21 cellular contexts compared by ENCODE assay signal in the genomic region with DNA sequence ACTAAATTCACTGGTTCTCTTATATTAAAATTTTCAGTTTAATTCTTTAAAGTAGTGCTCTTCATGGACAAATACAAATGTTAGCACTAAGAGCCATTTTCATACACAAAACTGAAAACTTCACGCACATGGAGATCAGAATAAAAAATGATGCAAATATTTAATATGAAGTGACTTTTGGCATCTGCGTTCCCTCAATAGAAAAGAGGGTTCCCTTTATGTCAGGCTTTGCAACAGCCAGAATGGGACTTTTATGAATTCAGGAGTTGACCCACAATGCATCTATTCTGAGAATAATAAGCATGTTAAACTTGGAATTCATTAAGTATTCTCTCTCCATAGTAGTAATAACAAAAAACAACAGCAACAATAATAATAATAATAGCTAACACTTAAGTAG.
DNase-seq lines count a peak whose midpoint lies in the region; ATAC-seq, FAIRE-seq and TF ChIP-seq lines count a peak whose summit lies in the region.
"Had no signal": no experiment of that assay in that cellular context is flagged by ENCODE, and none has a peak within 500 bp of the region (broad histone marks: within the 10 kb centered on the region; RNA-seq: fewer than 3 reads in every experiment).

No MANE protein-coding gene starts in this region.

- WGBS in small intestine, 3 donors = 95 to 100% (median 98%) methylated on average over 2 of the region's 2 CpGs

- intact Hi-C loops in dorsolateral prefrontal cortex (cut with DNase I) = loop anchor here (5.0 to 10.0 kb wide), 2 partner anchors 41 to 129 kb away; a partner anchor contains a TSS

- H3K27ac ChIP-seq in GM23338 (ENCODE audit: low read depth) (no peak overlapping the region), dorsolateral prefrontal cortex (peak overlapping the region in 49 of 59 donors; percentile 8 to 97 (median 90)), neural progenitor cell (peak overlapping the region; percentile 97), small intestine (ENCODE audit: low read depth in 1 of 2, low read length in 1 of 2) (no peak overlapping the region)
- H3K27ac ChIP-seq: HL-60 had no signal

- H3F3A ChIP-seq in GM23338 (replicated peaks; ENCODE audit: low read depth) (no peaks in the 10 kb centered on the region), neural progenitor cell (ENCODE audit: low read depth) (peaks cover 23% of the 10 kb centered on the region)

- H3K27ac Mint-ChIP-seq in GM23338 = no peak overlapping the region
- H3K27ac Mint-ChIP-seq in neural progenitor cell = peak overlapping the region; percentile 48
- H3K27ac Mint-ChIP-seq in natural killer cell treated with Interleukin-12 subunit alpha and Interleukin-12 subunit beta and Interleukin-15 and Interleukin-18, amount 100 ng/mL, for 72 hours = no peak overlapping the region
- H3K27ac Mint-ChIP-seq: CD4-positive, CD25-positive, alpha-beta regulatory T cell; CD8-positive, alpha-beta memory T cell; HFFc6 had no signal

- peaks cover 2% of the 10 kb centered on the region; the same call in 1 of the 3 replicates for H3K36me3 Mint-ChIP-seq in GM23338 (ENCODE audit: low read depth)
- H3K36me3 Mint-ChIP-seq in neural progenitor cell = peaks cover 11% of the 10 kb centered on the region
- peaks cover 13% of the 10 kb centered on the region for H3K36me3 Mint-ChIP-seq in natural killer cell treated with Interleukin-12 subunit alpha and Interleukin-12 subunit beta and Interleukin-15 and Interleukin-18, amount 100 ng/mL, for 72 hours

- H3K4me1 ChIP-seq in GM23338 (ENCODE audit: insufficient read depth) = peaks cover 50% of the 10 kb centered on the region
- peaks cover 63% of the 10 kb centered on the region for H3K4me1 ChIP-seq in neural progenitor cell
- no peaks in the 10 kb centered on the region for H3K4me1 ChIP-seq in small intestine (ENCODE audit: control insufficient read depth in 2 of 2, insufficient read depth in 1 of 2, low read depth in 1 of 2, low read length in 1 of 2)

- H3K4me2 ChIP-seq in GM23338 = peak overlapping the region; percentile 49
- H3K4me2 ChIP-seq in neural progenitor cell = peak overlapping the region; percentile 75

- no peak for ATAC-seq in GM23338
- no peak for ATAC-seq in natural killer cell treated with Interleukin-12 subunit alpha and Interleukin-12 subunit beta and Interleukin-15 and Interleukin-18, amount 100 ng/mL, for 72 hours
- ATAC-seq: GM12878, HCT116 had no signal

- H3K9me2 ChIP-seq in GM23338 (ENCODE audit: insufficient read depth) = no peaks in the 10 kb centered on the region

- H3K27me3 ChIP-seq in GM23338 (ENCODE audit: insufficient read depth) (no peaks in the 10 kb centered on the region), dorsolateral prefrontal cortex (no peaks in the 10 kb centered on the region), neural progenitor cell (no peaks in the 10 kb centered on the region), small intestine (ENCODE audit: control insufficient read depth in 2 of 2, insufficient read depth in 2 of 2, low read length in 2 of 2) (no peaks in the 10 kb centered on the region)
- H3K27me3 ChIP-seq: BE2C had no signal

- H3K36me3 ChIP-seq in GM23338 (ENCODE audit: insufficient read depth) = no peaks in the 10 kb centered on the region
- H3K36me3 ChIP-seq in neural progenitor cell = no peaks in the 10 kb centered on the region
- peaks cover 9 to 18% of the 10 kb centered on the region in 2 donors for H3K36me3 ChIP-seq in small intestine (ENCODE audit: control insufficient read depth in 2 of 2, insufficient read depth in 2 of 2, low read length in 2 of 2)
- H3K36me3 ChIP-seq: BE2C had no signal

- no peak for FAIRE-seq in small intestine (lab: Jason Lieb, UNC)
- FAIRE-seq: A204.1, GM12878 had no signal

- no peaks in the 10 kb centered on the region for H3K79me2 ChIP-seq in GM23338 (replicated peaks; ENCODE audit: insufficient read depth)
- no peaks in the 10 kb centered on the region for H3K79me2 ChIP-seq in neural progenitor cell (ENCODE audit: low read depth)

- H3K9me3 ChIP-seq in neural progenitor cell (ENCODE audit: low read depth) (no peaks in the 10 kb centered on the region), small intestine (ENCODE audit: control insufficient read depth, low read depth) (no peaks in the 10 kb centered on the region)
- H3K9me3 ChIP-seq: BE2C had no signal

- H3K4me3 ChIP-seq in GM23338 (no peak overlapping the region), dorsolateral prefrontal cortex (peak overlapping the region in 2 of 59 donors; percentile 21 to 43), neural progenitor cell (no peak overlapping the region), small intestine (ENCODE audit: low read depth in 1 of 2, low read length in 2 of 2) (no peak overlapping the region)
- H3K4me3 ChIP-seq: GM12878 had no signal

- no peak overlapping the region for H3K9ac ChIP-seq in neural progenitor cell

- H3K4me1 Mint-ChIP-seq in GM23338 (peaks cover 48% of the 10 kb centered on the region), neural progenitor cell (peaks cover 62% of the 10 kb centered on the region)
- peaks cover 0 to 5% of the 10 kb centered on the region in 2 donors for H3K4me1 Mint-ChIP-seq in natural killer cell treated with Interleukin-12 subunit alpha and Interleukin-12 subunit beta and Interleukin-15 and Interleukin-18, amount 100 ng/mL, for 72 hours (ENCODE audit: low read depth in 2 of 2)
- H3K4me1 Mint-ChIP-seq: CD8-positive, alpha-beta memory T cell had no signal

- no peak overlapping the region for H3K4me3 Mint-ChIP-seq in GM23338
- H3K4me3 Mint-ChIP-seq in neural progenitor cell = no peak overlapping the region
- no peak overlapping the region for H3K4me3 Mint-ChIP-seq in natural killer cell treated with Interleukin-12 subunit alpha and Interleukin-12 subunit beta and Interleukin-15 and Interleukin-18, amount 100 ng/mL, for 72 hours
- H3K4me3 Mint-ChIP-seq: CD4-positive, CD25-positive, alpha-beta regulatory T cell; CD8-positive, alpha-beta memory T cell; HFFc6 had no signal

- TF ChIP-seq CTCF in GM23338 (conservative IDR thresholded peaks at IDR 0.05; ENCODE audit: low read depth in 2 of 2) (no peak), dorsolateral prefrontal cortex (IDR thresholded peaks at IDR 0.05 in 54 of 56, conservative IDR thresholded peaks at IDR 0.05 in 2 of 56; ENCODE audit: low read depth in 1 of 56, partially characterized antibody in 56 of 56) (no peak), neural progenitor cell (IDR thresholded peaks at IDR 0.05) (no peak)

- H3K9me3 Mint-ChIP-seq in GM23338 (no peaks in the 10 kb centered on the region; the same call in 2 of the 3 replicates), neural progenitor cell (no peaks in the 10 kb centered on the region)
- no peaks in the 10 kb centered on the region for H3K9me3 Mint-ChIP-seq in natural killer cell treated with Interleukin-12 subunit alpha and Interleukin-12 subunit beta and Interleukin-15 and Interleukin-18, amount 100 ng/mL, for 72 hours
- H3K9me3 Mint-ChIP-seq: CD4-positive, CD25-positive, alpha-beta regulatory T cell; CD8-positive, alpha-beta memory T cell; HFFc6 had no signal

- DNase-seq in GM23338 (ENCODE audit: low spot score) (no peak), dorsolateral prefrontal cortex (no peak), neural progenitor cell (ENCODE audit: low spot score) (no peak), superior temporal gyrus (ENCODE audit: extremely low spot score) (peak; percentile 63), retina (no peak), small intestine (no peak)
- DNase-seq in natural killer cell treated with Interleukin-12 subunit alpha and Interleukin-12 subunit beta and Interleukin-15 and Interleukin-18, amount 100 ng/mL, for 72 hours (ENCODE audit: low spot score) = no peak
- DNase-seq: ACHN; BE2C; C1 segment of cervical spinal cord; CD4-positive, CD25-positive, alpha-beta regulatory T cell; CD8-positive, alpha-beta memory T cell; DMS 273 treated with DMSO at 0.1 percent for 48 hours; DND-41; EL; HFFc6; IMR-90 had no signal

- H4K20me1 ChIP-seq in GM23338 (replicated peaks; ENCODE audit: insufficient read depth) (no peaks in the 10 kb centered on the region), neural progenitor cell (ENCODE audit: low read depth) (no peaks in the 10 kb centered on the region)

- H2AFZ ChIP-seq in GM23338 (no peak overlapping the region), neural progenitor cell (replicated peaks) (no peak overlapping the region)

- H3K27me3 Mint-ChIP-seq in GM23338 (ENCODE audit: insufficient read depth, low read depth, poor library complexity) (no peaks in the 10 kb centered on the region), neural progenitor cell (ENCODE audit: insufficient read depth, low read depth) (no peaks in the 10 kb centered on the region)
- no peaks in the 10 kb centered on the region for H3K27me3 Mint-ChIP-seq in natural killer cell treated with Interleukin-12 subunit alpha and Interleukin-12 subunit beta and Interleukin-15 and Interleukin-18, amount 100 ng/mL, for 72 hours
- H3K27me3 Mint-ChIP-seq: CD4-positive, CD25-positive, alpha-beta regulatory T cell; CD8-positive, alpha-beta memory T cell had no signal

TF ChIP-seq in GM23338, 12 proteins besides CTCF, POLR2A, EP300 and RAD21 (continues in another document):
- TF ChIP-seq POLR2AphosphoS5 (IDR thresholded peaks at IDR 0.05; ENCODE audit: low read depth) (no peak), STAT1 (IDR thresholded peaks at IDR 0.05; ENCODE audit: unreplicated experiment) (no peak), ZNF114 (CRISPR knock-in tag; IDR thresholded peaks at IDR 0.05) (no peak), JUNB (IDR thresholded peaks at IDR 0.05; ENCODE audit: unreplicated experiment) (no peak)
- TF ChIP-seq, protein P1, sequence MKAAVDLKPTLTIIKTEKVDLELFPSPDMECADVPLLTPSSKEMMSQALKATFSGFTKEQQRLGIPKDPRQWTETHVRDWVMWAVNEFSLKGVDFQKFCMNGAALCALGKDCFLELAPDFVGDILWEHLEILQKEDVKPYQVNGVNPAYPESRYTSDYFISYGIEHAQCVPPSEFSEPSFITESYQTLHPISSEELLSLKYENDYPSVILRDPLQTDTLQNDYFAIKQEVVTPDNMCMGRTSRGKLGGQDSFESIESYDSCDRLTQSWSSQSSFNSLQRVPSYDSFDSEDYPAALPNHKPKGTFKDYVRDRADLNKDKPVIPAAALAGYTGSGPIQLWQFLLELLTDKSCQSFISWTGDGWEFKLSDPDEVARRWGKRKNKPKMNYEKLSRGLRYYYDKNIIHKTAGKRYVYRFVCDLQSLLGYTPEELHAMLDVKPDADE (IDR thresholded peaks at IDR 0.05) = no peak

Comparison
In these comparisons a context has a peak if more than half of its experiments do, and no peak if none do; other contexts are left out.
1. H3K27ac ChIP-seq: peak in dorsolateral prefrontal cortex (49 of 59) and neural progenitor cell (single experiment); none in GM23338 (single experiment) and small intestine (0 of 2).